ENCODE assay signal across 7 cellular contexts in the genomic region with DNA sequence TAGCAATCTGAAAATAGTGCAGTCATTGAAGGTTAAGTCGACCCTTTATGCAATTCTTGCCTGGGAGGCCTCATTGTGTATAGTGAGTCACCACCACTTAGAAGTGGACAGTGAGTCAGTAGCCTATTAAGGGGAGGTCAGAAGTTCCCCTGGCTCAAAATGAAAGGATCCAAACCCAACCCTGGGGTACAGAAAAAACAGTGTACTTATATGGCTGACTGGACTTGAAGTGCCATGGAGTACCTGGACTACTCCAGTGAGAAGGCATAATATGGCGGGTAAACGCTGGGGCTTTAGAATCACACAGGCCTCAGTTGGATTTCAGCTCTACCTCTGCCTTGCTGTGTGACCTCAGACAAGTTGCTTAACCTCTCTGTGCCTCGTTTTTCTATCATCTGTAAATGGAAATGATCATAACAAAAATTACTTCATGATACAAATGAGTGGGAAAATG. TPM values are rescaled to one million over a fixed set of nuclear protein-coding genes. Genes with fewer than 3 reads are reported as not detected.
A peak's percentile ranks its signal among the peaks of the same experiment; 100 is the strongest.
DNase-seq lines count a peak whose midpoint lies in the region; ATAC-seq, FAIRE-seq and TF ChIP-seq lines count a peak whose summit lies in the region.

No MANE protein-coding gene starts in this region.

- no peaks in the 10 kb centered on the region for H3K36me3 ChIP-seq in RWPE2 (ENCODE audit: low read depth)

- H3K9me3 ChIP-seq in RWPE2 (ENCODE audit: severe bottlenecking) = no peaks in the 10 kb centered on the region

- DNase-seq in H54 (ENCODE audit: insufficient read length, low spot score) (peak; percentile 44), RWPE2 (ENCODE audit: low spot score) (no peak), fibroblast of villous mesenchyme (ENCODE audit: low read depth) (peak; percentile 96), GM13976 (ENCODE audit: low spot score) (no peak)
- DNase-seq in stimulated activated CD4-positive, alpha-beta T cell treated with anti-CD3 and anti-CD28 coated beads, Interleukin-15, amount 100 ng/mL, for 24 hours = peak; percentile 54

- TF ChIP-seq CTCF in RWPE2 (IDR thresholded peaks at IDR 0.05; ENCODE audit: poor library complexity, severe bottlenecking) = no peak
- no peak for TF ChIP-seq CTCF in fibroblast of villous mesenchyme (IDR thresholded peaks at IDR 0.05; ENCODE audit: insufficient read depth, low read depth, low read length)
- TF ChIP-seq CTCF in GM13976 (IDR thresholded peaks at IDR 0.05; ENCODE audit: borderline replicate concordance, control extremely low read depth, extremely low read depth, insufficient read depth, missing control alignments) = no peak

- FAIRE-seq in H54 (lab: Jason Lieb, UNC) = peak; percentile 86

- H3K27me3 ChIP-seq in RWPE2 (ENCODE audit: insufficient read depth, poor library complexity, severe bottlenecking) = no peaks in the 10 kb centered on the region

- in situ Hi-C loops in GM13976 (cut with MboI; ENCODE audit: low sequenced_read_pairs, unreplicated experiment) = no loop called here

- ATAC-seq in RWPE2 (ENCODE audit: low read depth) (peak; percentile 94), GM21526 (IDR thresholded peaks at IDR 0.05; ENCODE audit: low FRiP score, unreplicated experiment) (no peak), HG02885 (IDR thresholded peaks at IDR 0.05; ENCODE audit: poor library complexity, unreplicated experiment) (no peak)

- no peak overlapping the region for H3K27ac ChIP-seq in RWPE2 (ENCODE audit: poor library complexity, severe bottlenecking)

- H3K4me1 ChIP-seq in RWPE2 (ENCODE audit: insufficient read depth, poor library complexity, severe bottlenecking) = peaks cover 16% of the 10 kb centered on the region

- no peak for TF ChIP-seq POLR2A in H54 (IDR thresholded peaks at IDR 0.05; ENCODE audit: low read depth, low read length)

- H3K4me3 ChIP-seq in RWPE2 (ENCODE audit: severe bottlenecking) (no peak overlapping the region), fibroblast of villous mesenchyme (ENCODE audit: low read depth, low read length) (no peak overlapping the region)

RNA-seq across cellular contexts. Expression of a gene that starts 2.2 kb away (rescaled TPM):
- total RNA-seq in fibroblast of villous mesenchyme = 4.2 and 6.0 TPM in 2 replicates

Comparison
In these comparisons a context has a peak if more than half of its experiments do, and no peak if none do; other contexts are left out.
1. DNase-seq: peak in H54 (single experiment), fibroblast of villous mesenchyme (single experiment) and stimulated activated CD4-positive, alpha-beta T cell treated with anti-CD3 and anti-CD28 coated beads, Interleukin-15, amount 100 ng/mL, for 24 hours (single experiment); none in RWPE2 (single experiment) and GM13976 (single experiment).